23 cellular contexts compared by ENCODE assay signal in the genomic region with DNA sequence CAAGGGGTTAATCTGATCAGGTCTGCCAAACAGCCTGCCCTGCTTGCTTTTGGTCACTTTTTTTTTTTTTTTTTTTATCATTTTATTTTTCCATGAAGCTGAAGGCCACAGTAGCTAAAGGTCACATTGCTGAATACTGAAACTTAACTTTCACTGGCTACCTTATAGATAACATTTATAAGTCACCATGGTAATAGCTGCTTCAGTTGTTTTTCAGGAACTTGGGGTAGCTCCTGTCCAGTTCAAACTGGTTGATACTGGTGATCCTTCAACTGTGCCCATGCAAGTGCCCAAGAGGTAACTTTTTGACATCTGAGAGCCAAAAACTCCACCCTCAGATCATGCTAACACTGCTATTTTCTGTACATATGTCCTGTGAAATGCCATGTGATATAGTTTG.
"Had no signal": no experiment of that assay in that cellular context is flagged by ENCODE, and none has a peak within 500 bp of the region (broad histone marks: within the 10 kb centered on the region; RNA-seq: fewer than 3 reads in every experiment).

No MANE protein-coding gene starts in this region.

- H3K27ac ChIP-seq: adrenal gland, cardiac muscle cell had no signal

- H3K9me3 ChIP-seq: adrenal gland had no signal

- H3K4me1 ChIP-seq: adrenal gland had no signal

- DNase-seq: activated CD4-positive, alpha-beta T cell treated with anti-CD3 and anti-CD28 coated beads for 4 hours; activated CD4-positive, alpha-beta T cell treated with anti-CD3 and anti-CD28 coated beads, Interleukin-2, amount 50 U/mL, for 4 hours; activated CD8-positive, alpha-beta memory T cell treated with anti-CD3 and anti-CD28 coated beads, Interleukin-2, amount 50 U/mL, for 48 hours; activated CD8-positive, alpha-beta T cell treated with anti-CD3 and anti-CD28 coated beads, Interleukin-2, amount 10 ng/mL, durations not matched to agents 7 days and 5 days; activated naive CD4-positive, alpha-beta T cell treated with anti-CD3 and anti-CD28 coated beads, Interleukin-2, amount 50 U/mL, for 16 hours; activated naive CD8-positive, alpha-beta T cell treated with anti-CD3 and anti-CD28 coated beads, Interleukin-2, amount 10 ng/mL, durations not matched to agents 7 days and 5 days; activated T-cell treated with anti-CD3 and anti-CD28 coated beads, Interleukin-2, amount 50 U/mL, for 1 hour; adrenal gland; aorta; Karpas-422; NCI-H1105 treated with DMSO at 0.1 percent for 48 hours; NCI-H1436 treated with DMSO at 0.1 percent for 48 hours; NCI-H187; NCI-H2081; NCI-H2171 treated with DMSO at 0.1 percent for 48 hours; NCI-H226; NCI-H526 treated with DMSO at 0.1 percent for 48 hours; NCI-H82; NK-92 treated with Interleukin-12 subunit alpha and Interleukin-12 subunit beta, amount 100 ng/mL, for 24 hours; PC-3; SHP77 treated with DMSO at 0.1 percent for 48 hours had no signal

- H3K27me3 ChIP-seq: adrenal gland, cardiac muscle cell had no signal

- H3K4me3 ChIP-seq: adrenal gland, cardiac muscle cell, K562 had no signal

- H3K36me3 ChIP-seq: adrenal gland, cardiac muscle cell had no signal
